In the genomic region with DNA sequence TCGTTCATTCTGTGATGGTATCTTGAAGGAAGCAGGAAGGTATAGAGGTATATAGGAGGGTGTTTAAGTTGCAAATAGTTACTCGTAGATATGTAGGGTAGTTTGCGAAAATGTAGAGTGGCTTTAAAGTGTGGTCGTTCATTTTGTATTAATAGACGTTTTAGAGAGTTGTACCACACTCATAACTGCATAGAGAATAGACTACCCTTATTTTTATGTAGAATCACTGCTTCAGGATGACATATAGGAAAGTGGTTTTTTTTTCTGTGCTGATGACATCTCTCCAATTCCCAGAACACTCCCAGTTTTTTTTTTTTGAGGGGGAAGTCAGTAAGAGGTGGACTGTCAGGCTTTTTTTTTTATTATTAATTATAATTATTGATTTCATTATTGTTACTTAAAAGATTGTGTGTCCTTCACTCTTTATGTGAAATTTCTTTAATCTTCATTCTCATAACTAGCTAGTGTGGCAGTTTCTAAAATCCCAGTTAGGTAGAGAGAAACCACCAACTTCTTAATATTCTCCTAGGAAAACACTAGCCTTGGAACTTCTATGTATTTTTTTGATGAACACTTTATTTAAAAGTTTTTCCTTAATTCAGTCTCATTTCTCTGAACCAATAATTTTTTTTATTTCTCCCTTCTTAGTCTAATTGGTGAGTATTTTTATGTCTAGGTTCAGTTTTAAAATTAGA, we compare ENCODE assay signal across 8 cellular contexts. TPM values are rescaled to one million over a fixed set of nuclear protein-coding genes. Genes with fewer than 3 reads are reported as not detected.
DNase-seq lines count a peak whose midpoint lies in the region; ATAC-seq, FAIRE-seq and TF ChIP-seq lines count a peak whose summit lies in the region.

No MANE protein-coding gene starts in this region.

- peak overlapping the region; percentile 96 for H3K27ac Mint-ChIP-seq in activated CD4-positive, alpha-beta T cell treated with anti-CD3 and anti-CD28 coated beads, Interleukin-2, amount 10 ng/mL, durations not matched to agents 7 days and 5 days
- H3K27ac Mint-ChIP-seq in activated naive CD8-positive, alpha-beta T cell treated with anti-CD3 and anti-CD28 coated beads, Interleukin-2, amount 50 U/mL, for 24 hours, result peak overlapping the region; percentile 99

- CTCF ChIA-PET in activated CD4-positive, alpha-beta T cell treated with anti-CD3 and anti-CD28 coated beads, Interleukin-2, amount 10 ng/mL, durations not matched to agents 7 days and 5 days (lab: Charles Lee), result no interaction called here

- peaks cover 80% of the 10 kb centered on the region for H3K36me3 Mint-ChIP-seq in activated CD4-positive, alpha-beta T cell treated with anti-CD3 and anti-CD28 coated beads, Interleukin-2, amount 10 ng/mL, durations not matched to agents 7 days and 5 days (ENCODE audit: low read depth)
- peaks cover 57% of the 10 kb centered on the region for H3K36me3 Mint-ChIP-seq in activated naive CD8-positive, alpha-beta T cell treated with anti-CD3 and anti-CD28 coated beads, Interleukin-2, amount 50 U/mL, for 24 hours (ENCODE audit: low read depth)

- intact Hi-C loops in kidney (cut with DNase I), result no loop called here

- no peak for ATAC-seq in activated naive CD8-positive, alpha-beta T cell treated with anti-CD3 and anti-CD28 coated beads, Interleukin-2, amount 50 U/mL, for 24 hours
- ATAC-seq in thoracic aorta (ENCODE audit: insufficient number of reproducible peaks, low FRiP score, low read depth) (no peak), GM21423 (IDR thresholded peaks at IDR 0.05; ENCODE audit: unreplicated experiment) (no peak), HG03025 (IDR thresholded peaks at IDR 0.05; ENCODE audit: low FRiP score, unreplicated experiment) (no peak)

- FAIRE-seq in kidney (lab: Jason Lieb, UNC) (no peak), HTR-8/SVneo (lab: Jason Lieb, UNC) (no peak)

- TF ChIP-seq CTCF in kidney (IDR thresholded peaks at IDR 0.05; ENCODE audit: borderline replicate concordance, extremely low read depth, insufficient read depth) (no peak), thoracic aorta (IDR thresholded peaks at IDR 0.05) (no peak)

- peaks cover 69% of the 10 kb centered on the region for H3K4me1 Mint-ChIP-seq in activated CD4-positive, alpha-beta T cell treated with anti-CD3 and anti-CD28 coated beads, Interleukin-2, amount 10 ng/mL, durations not matched to agents 7 days and 5 days
- peaks cover 75% of the 10 kb centered on the region for H3K4me1 Mint-ChIP-seq in activated naive CD8-positive, alpha-beta T cell treated with anti-CD3 and anti-CD28 coated beads, Interleukin-2, amount 50 U/mL, for 24 hours

- H3K27ac ChIP-seq in kidney (ENCODE audit: low read depth in 2 of 2, low read length in 2 of 2) (peak overlapping the region; percentile 98 to 99), thoracic aorta (peak overlapping the region; percentile 99 to 100)

- H3K9me3 Mint-ChIP-seq in activated CD4-positive, alpha-beta T cell treated with anti-CD3 and anti-CD28 coated beads, Interleukin-2, amount 10 ng/mL, durations not matched to agents 7 days and 5 days, result no peaks in the 10 kb centered on the region
- H3K9me3 Mint-ChIP-seq in activated naive CD8-positive, alpha-beta T cell treated with anti-CD3 and anti-CD28 coated beads, Interleukin-2, amount 50 U/mL, for 24 hours, result no peaks in the 10 kb centered on the region

- H3K36me3 ChIP-seq in kidney (ENCODE audit: control insufficient read depth in 1 of 2, insufficient read depth in 2 of 2, low read length in 2 of 2), result no peaks in the 10 kb centered on the region
- no peaks in the 10 kb centered on the region for H3K36me3 ChIP-seq in thoracic aorta

- DNase-seq in activated CD4-positive, alpha-beta T cell treated with anti-CD3 and anti-CD28 coated beads, Interleukin-2, amount 10 ng/mL, durations not matched to agents 7 days and 5 days, result no peak
- DNase-seq in activated CD4-positive, alpha-beta T cell treated with anti-CD3 and anti-CD28 coated beads for 48 hours, result no peak
- no peak for DNase-seq in activated naive CD8-positive, alpha-beta T cell treated with anti-CD3 and anti-CD28 coated beads, Interleukin-2, amount 50 U/mL, for 24 hours
- DNase-seq in kidney, result no peak
- DNase-seq in thoracic aorta (ENCODE audit: low spot score), result no peak
- DNase-seq in HTR-8/SVneo (ENCODE audit: insufficient read length, low spot score), result no peak

- H3K9ac ChIP-seq in kidney (ENCODE audit: low read length in 2 of 2), result peak overlapping the region; percentile 63 to 93

- POLR2A ChIA-PET in activated CD4-positive, alpha-beta T cell treated with anti-CD3 and anti-CD28 coated beads, Interleukin-2, amount 10 ng/mL, durations not matched to agents 7 days and 5 days (lab: Charles Lee), result no interaction called here

- no peaks in the 10 kb centered on the region for H3K27me3 ChIP-seq in thoracic aorta (replicated peaks; ENCODE audit: insufficient read depth)

- H3K9me3 ChIP-seq in kidney (ENCODE audit: control insufficient read depth in 1 of 2, low read length in 2 of 2), result no peaks in the 10 kb centered on the region
- no peaks in the 10 kb centered on the region for H3K9me3 ChIP-seq in thoracic aorta

- H3K4me3 ChIP-seq in kidney (ENCODE audit: low read length in 2 of 2) (peak overlapping the region; percentile 93 to 97), thoracic aorta (peak overlapping the region; percentile 93)

- H3K27me3 Mint-ChIP-seq in activated CD4-positive, alpha-beta T cell treated with anti-CD3 and anti-CD28 coated beads, Interleukin-2, amount 10 ng/mL, durations not matched to agents 7 days and 5 days, result no peaks in the 10 kb centered on the region
- H3K27me3 Mint-ChIP-seq in activated naive CD8-positive, alpha-beta T cell treated with anti-CD3 and anti-CD28 coated beads, Interleukin-2, amount 50 U/mL, for 24 hours, result no peaks in the 10 kb centered on the region

- peak overlapping the region; percentile 100 for H3K4me3 Mint-ChIP-seq in activated CD4-positive, alpha-beta T cell treated with anti-CD3 and anti-CD28 coated beads, Interleukin-2, amount 10 ng/mL, durations not matched to agents 7 days and 5 days
- peak overlapping the region; percentile 90 for H3K4me3 Mint-ChIP-seq in activated naive CD8-positive, alpha-beta T cell treated with anti-CD3 and anti-CD28 coated beads, Interleukin-2, amount 50 U/mL, for 24 hours

- H3K4me1 ChIP-seq in kidney (ENCODE audit: control insufficient read depth in 1 of 2, insufficient read depth in 1 of 2, low read depth in 1 of 2, low read length in 2 of 2), result peaks cover 14 to 24% of the 10 kb centered on the region in 2 donors
- H3K4me1 ChIP-seq in thoracic aorta (ENCODE audit: control insufficient read depth in 1 of 2, low read depth in 2 of 2), result peaks cover 39 to 62% of the 10 kb centered on the region in 2 donors

RNA-seq across cellular contexts. Expression of gene ACTR3, which starts 1.5 kb away (rescaled TPM):
- total RNA-seq in activated CD4-positive, alpha-beta T cell treated with anti-CD3 and anti-CD28 coated beads, Interleukin-2, amount 10 ng/mL, durations not matched to agents 7 days and 5 days, result 100 to 1,000 TPM; 600 to 633 TPM
- total RNA-seq in kidney, result 265 TPM
- 69.3 TPM for polyA plus RNA-seq in kidney (ENCODE audit: insufficient read depth, low read depth, low replicate concordance)
- total RNA-seq in thoracic aorta, result 100 to 1,000 TPM; 142 to 177 TPM
